Comparison of ENCODE assay signal across 1 cellular context in the genomic region with DNA sequence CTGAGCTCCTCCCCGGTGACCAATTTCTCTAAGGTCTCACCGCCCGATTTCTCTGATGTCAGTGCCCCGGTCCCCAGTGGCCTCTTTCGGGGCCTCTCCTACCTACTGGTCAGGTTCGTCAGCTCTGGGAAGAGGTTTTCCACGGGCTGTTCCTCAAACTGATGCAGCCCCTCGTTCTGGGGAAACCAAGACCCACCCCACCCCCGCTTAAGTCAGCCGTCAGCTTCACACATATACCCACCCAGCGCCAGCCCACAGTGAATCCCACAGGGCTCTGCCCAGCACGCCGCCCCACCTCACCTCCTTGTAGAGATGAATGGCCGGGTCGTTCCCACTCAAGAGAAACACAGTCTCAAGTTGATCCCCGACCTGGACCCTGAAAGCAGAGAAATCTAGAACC.
TF ChIP-seq lines count a peak whose summit lies in the region.

No MANE protein-coding gene starts in this region.

TF ChIP-seq in GM23338, 12 proteins besides CTCF, POLR2A, EP300 and RAD21 (continued from another document):
- no peak for TF ChIP-seq ZNF331 (CRISPR knock-in tag; IDR thresholded peaks at IDR 0.05; ENCODE audit: low read depth)
- no peak for TF ChIP-seq EZH2phosphoT487 (IDR thresholded peaks at IDR 0.05; ENCODE audit: unreplicated experiment)
